ENCODE assay signal across 8 cellular contexts in the genomic region with DNA sequence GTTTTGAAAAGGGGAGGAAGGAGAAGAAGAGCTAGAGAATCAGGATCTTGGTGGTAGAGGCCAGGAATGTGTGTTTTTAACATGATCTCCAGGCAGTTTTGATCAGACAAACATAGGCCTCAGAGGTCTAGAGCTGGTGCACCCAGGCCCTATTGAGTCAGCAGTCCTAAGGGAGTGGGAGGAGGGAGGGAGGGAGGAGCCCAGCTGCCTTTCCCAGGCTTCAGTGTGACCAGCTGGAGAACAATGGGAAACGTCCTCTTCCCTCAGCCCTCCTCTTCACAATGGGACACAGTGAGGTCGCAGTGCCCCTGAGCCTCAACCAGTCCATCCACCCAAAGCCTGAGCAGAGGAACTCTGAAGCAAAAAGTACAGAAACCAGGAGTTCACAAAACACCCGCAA. TPM values are rescaled to one million over a fixed set of nuclear protein-coding genes. Genes with fewer than 3 reads are reported as not detected.
DNase-seq lines count a peak whose midpoint lies in the region; TF ChIP-seq lines count a peak whose summit lies in the region.

No MANE protein-coding gene starts in this region.

- no peak for TF ChIP-seq CTCF in brain microvascular endothelial cell (IDR thresholded peaks at IDR 0.05; ENCODE audit: low read depth, low read length, missing control alignments)

- in situ Hi-C loops in brain microvascular endothelial cell (cut with HindIII; ENCODE audit: low pct_ligation_motif_present, low sequenced_read_pairs), result no loop called here

- no peak overlapping the region for H3K27ac ChIP-seq in brain microvascular endothelial cell
- H3K27ac ChIP-seq in substantia nigra (ENCODE audit: low read depth, low read length, poor library complexity, severe bottlenecking), result peak overlapping the region; percentile 74
- H3K27ac ChIP-seq in Karpas-422 (ENCODE audit: low read length), result no peak overlapping the region

- no peak overlapping the region for H3K9ac ChIP-seq in Karpas-422 (ENCODE audit: low read length)

- DNase-seq in DMS 273 (lab: John Stamatoyannopoulos, UW; ENCODE audit: unreplicated experiment), result peak; percentile 32
- no peak for DNase-seq in DMS 273 treated with DMSO at 0.1 percent for 48 hours (lab: John Stamatoyannopoulos, UW)
- peak; percentile 60 for DNase-seq in brain microvascular endothelial cell
- peak; percentile 81 for DNase-seq in islet precursor cell
- DNase-seq in substantia nigra (lab: John Stamatoyannopoulos, UW), result peak in 47 of 49 donors; percentile 5 to 87 (median 46)
- DNase-seq in NAMALWA (ENCODE audit: low spot score), result no peak
- no peak for DNase-seq in KG1 (lab: John Stamatoyannopoulos, UW)
- DNase-seq in Karpas-422, result no peak

- H3K4me3 ChIP-seq in brain microvascular endothelial cell (ENCODE audit: low read depth, low read length) (no peak overlapping the region), Karpas-422 (ENCODE audit: low read length) (no peak overlapping the region)

- no peaks in the 10 kb centered on the region for H3K27me3 ChIP-seq in brain microvascular endothelial cell (replicated peaks)
- no peaks in the 10 kb centered on the region for H3K27me3 ChIP-seq in Karpas-422 (ENCODE audit: low read length)

- H3K4me1 ChIP-seq in Karpas-422 (ENCODE audit: low read length), result peaks cover 9% of the 10 kb centered on the region

- H3K9me3 ChIP-seq in Karpas-422 (ENCODE audit: low read length), result no peaks in the 10 kb centered on the region

- no peaks in the 10 kb centered on the region for H3K79me2 ChIP-seq in Karpas-422 (ENCODE audit: low read length)

- H4K20me1 ChIP-seq in Karpas-422 (ENCODE audit: insufficient read depth, low read depth, low read length), result no peaks in the 10 kb centered on the region

- no peak overlapping the region for H2AFZ ChIP-seq in Karpas-422 (ENCODE audit: low read length)

- H3K9me2 ChIP-seq in Karpas-422 (replicated peaks; ENCODE audit: insufficient read depth, low read length), result no peaks in the 10 kb centered on the region

- no peaks in the 10 kb centered on the region for H3K36me3 ChIP-seq in brain microvascular endothelial cell (replicated peaks)
- H3K36me3 ChIP-seq in Karpas-422 (ENCODE audit: insufficient read depth, low read length), result no peaks in the 10 kb centered on the region

- H3K4me2 ChIP-seq in Karpas-422 (ENCODE audit: low read depth, low read length, poor library complexity, severe bottlenecking), result no peak overlapping the region

RNA-seq across cellular contexts. Expression of gene ELAPOR1, which starts 37.2 kb away (rescaled TPM):
- 0.22 and 4.7 TPM in 2 replicates for total RNA-seq in Karpas-422 (2014; rRNA removed; shearing (Covaris generic); ENCODE audit: low replicate concordance)

Comparison
In these comparisons a context has a peak if more than half of its experiments do, and no peak if none do; other contexts are left out.
1. DNase-seq: peak in DMS 273 (single experiment), brain microvascular endothelial cell (single experiment), islet precursor cell (single experiment) and substantia nigra (47 of 49); none in DMS 273 treated with DMSO at 0.1 percent for 48 hours (single experiment), NAMALWA (single experiment), KG1 (single experiment) and Karpas-422 (single experiment).